ENCODE assay signal across 9 cellular contexts in the genomic region with DNA sequence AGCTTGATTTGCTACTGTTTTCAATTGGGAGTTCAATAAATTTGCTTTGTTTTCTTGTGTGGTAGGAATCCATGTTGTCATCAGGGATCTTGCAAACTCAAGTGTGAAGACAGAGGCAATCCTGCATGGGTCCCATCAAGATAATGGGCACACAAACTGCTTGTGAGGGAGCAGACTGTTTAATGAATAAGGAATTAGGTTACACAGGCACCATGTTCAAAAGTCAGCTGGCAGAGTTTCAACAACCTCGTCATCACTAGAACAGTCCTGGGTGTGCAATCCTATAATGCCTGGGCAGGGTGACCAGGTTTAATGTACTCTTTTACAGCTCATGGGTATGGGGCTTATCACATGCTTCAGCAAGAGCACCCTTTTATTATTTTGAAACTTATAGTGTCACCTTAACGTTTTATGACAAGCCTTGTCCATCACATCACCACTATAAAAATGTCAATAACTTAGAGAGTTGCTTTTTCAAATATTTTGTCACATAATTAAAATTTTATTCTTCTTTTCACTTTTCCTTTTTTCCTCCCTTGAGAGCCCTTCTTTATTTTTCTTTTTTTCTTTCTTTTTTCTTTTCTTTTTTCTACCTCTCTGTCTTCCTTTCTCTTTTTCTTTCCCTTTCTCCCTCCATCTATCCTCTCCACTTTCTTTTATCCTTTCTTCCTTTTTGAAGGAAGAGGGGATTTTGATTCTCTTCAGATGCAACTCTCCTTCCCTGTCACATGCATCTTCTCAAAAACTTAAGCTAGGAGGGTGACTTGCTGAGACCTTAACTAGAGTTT.
DNase-seq lines count a peak whose midpoint lies in the region; ATAC-seq, FAIRE-seq and TF ChIP-seq lines count a peak whose summit lies in the region.
"Had no signal": no experiment of that assay in that cellular context is flagged by ENCODE, and none has a peak within 500 bp of the region (broad histone marks: within the 10 kb centered on the region; RNA-seq: fewer than 3 reads in every experiment).

No MANE protein-coding gene starts in this region.

- H3K27me3 ChIP-seq in stomach = no peaks in the 10 kb centered on the region

- H3K4me3 Mint-ChIP-seq in Calu3 (ENCODE audit: low read depth, unreplicated experiment) = no peak overlapping the region
- H3K4me3 Mint-ChIP-seq in activated T-helper 1 cell treated with anti-CD3 and anti-CD28 coated beads, Interleukin-12 subunit alpha, Interleukin-12 subunit beta, Interleukin-2, Interleukin-4 antibody, amounts not matched to agents 30 ng/mL and 10 ng/mL and 1 ng/mL, durations not matched to agents 14 hours and 24 hours and 36 hours = no peak overlapping the region
- H3K4me3 Mint-ChIP-seq: natural killer cell had no signal

- peaks cover 43% of the 10 kb centered on the region for H3K4me1 Mint-ChIP-seq in Calu3 (ENCODE audit: low read depth, unreplicated experiment)
- peaks cover 20% of the 10 kb centered on the region for H3K4me1 Mint-ChIP-seq in activated T-helper 1 cell treated with anti-CD3 and anti-CD28 coated beads, Interleukin-12 subunit alpha, Interleukin-12 subunit beta, Interleukin-2, Interleukin-4 antibody, amounts not matched to agents 30 ng/mL and 10 ng/mL and 1 ng/mL, durations not matched to agents 14 hours and 24 hours and 36 hours (ENCODE audit: low read depth)

- no peaks in the 10 kb centered on the region for H3K9me3 Mint-ChIP-seq in Calu3 (ENCODE audit: low read depth, unreplicated experiment)
- no peaks in the 10 kb centered on the region for H3K9me3 Mint-ChIP-seq in activated T-helper 1 cell treated with anti-CD3 and anti-CD28 coated beads, Interleukin-12 subunit alpha, Interleukin-12 subunit beta, Interleukin-2, Interleukin-4 antibody, amounts not matched to agents 30 ng/mL and 10 ng/mL and 1 ng/mL, durations not matched to agents 14 hours and 24 hours and 36 hours
- H3K9me3 Mint-ChIP-seq: natural killer cell had no signal

- DNase-seq in Calu3 (peak; percentile 66), stomach (no peak), GF-D8 (lab: John Stamatoyannopoulos, UW) (no peak)
- DNase-seq in activated T-helper 1 cell treated with anti-CD3 and anti-CD28 coated beads, Interleukin-12 subunit alpha, Interleukin-12 subunit beta, Interleukin-2, Interleukin-4 antibody, amounts not matched to agents 30 ng/mL and 10 ng/mL and 1 ng/mL, durations not matched to agents 14 hours and 24 hours and 36 hours (ENCODE audit: low spot score) = no peak
- DNase-seq: natural killer cell had no signal

- H3K4me3 ChIP-seq in stomach = no peak overlapping the region

- WGBS in stomach, 5 donors = 42 to 63% (median 48%) methylated on average over 2 of the region's 2 CpGs

- CTCF ChIA-PET in Calu3 (lab: Charles Lee) = interaction anchor here (0.8 to 1.5 kb wide), 4 partner anchors 9 to 889 kb away, joined by 3 to 6 read pairs (median 4); no protein-coding TSS in a partner anchor

- peak; percentile 44 for ATAC-seq in GM19395 (IDR thresholded peaks at IDR 0.05; ENCODE audit: unreplicated experiment)
- ATAC-seq in HG03175 (IDR thresholded peaks at IDR 0.05; ENCODE audit: unreplicated experiment) = peak; percentile 30
- ATAC-seq in HG03159 (IDR thresholded peaks at IDR 0.05; ENCODE audit: unreplicated experiment) = no peak

- no peak overlapping the region for H3K27ac ChIP-seq in stomach

- H3K27ac Mint-ChIP-seq in Calu3 (ENCODE audit: unreplicated experiment) = peak overlapping the region; percentile 49
- H3K27ac Mint-ChIP-seq in activated T-helper 1 cell treated with anti-CD3 and anti-CD28 coated beads, Interleukin-12 subunit alpha, Interleukin-12 subunit beta, Interleukin-2, Interleukin-4 antibody, amounts not matched to agents 30 ng/mL and 10 ng/mL and 1 ng/mL, durations not matched to agents 14 hours and 24 hours and 36 hours = no peak overlapping the region
- H3K27ac Mint-ChIP-seq: natural killer cell had no signal

- H3K27me3 Mint-ChIP-seq in Calu3 (ENCODE audit: unreplicated experiment) = no peaks in the 10 kb centered on the region
- H3K27me3 Mint-ChIP-seq in activated T-helper 1 cell treated with anti-CD3 and anti-CD28 coated beads, Interleukin-12 subunit alpha, Interleukin-12 subunit beta, Interleukin-2, Interleukin-4 antibody, amounts not matched to agents 30 ng/mL and 10 ng/mL and 1 ng/mL, durations not matched to agents 14 hours and 24 hours and 36 hours (ENCODE audit: insufficient read depth) = peaks cover 20% of the 10 kb centered on the region

- FAIRE-seq in colon (lab: Jason Lieb, UNC) = peak; percentile 68

- no peaks in the 10 kb centered on the region for H3K36me3 ChIP-seq in stomach

- TF ChIP-seq POLR2A in stomach (IDR thresholded peaks at IDR 0.05) = no peak

- intact Hi-C loops in Calu3 (cut with micrococcal nuclease; ENCODE audit: unreplicated experiment) (loop anchor here (5.0 kb wide), 4 partner anchors 68 to 418 kb away; partner anchors contain the start of gene ATP2B1), stomach (cut with DNase I; ENCODE audit: low total_unique reads) (no loop called here)
- intact Hi-C loops in activated T-helper 1 cell treated with anti-CD3 and anti-CD28 coated beads, Interleukin-12 subunit alpha, Interleukin-12 subunit beta, Interleukin-2, Interleukin-4 antibody, amounts not matched to agents 30 ng/mL and 10 ng/mL and 1 ng/mL, durations not matched to agents 14 hours and 24 hours and 36 hours (cut with micrococcal nuclease) = loop anchor here (1.0 to 5.0 kb wide), 6 partner anchors 10 to 418 kb away; partner anchors contain the start of gene ATP2B1

- TF ChIP-seq EP300 in stomach (IDR thresholded peaks at IDR 0.05) = no peak

- BruUV-seq in Calu3 (replicated peaks; lab: Mats Ljungman, UMichigan) = no TSS peak

- peaks cover 12% of the 10 kb centered on the region for H3K36me3 Mint-ChIP-seq in Calu3 (ENCODE audit: insufficient read depth, unreplicated experiment)
- peaks cover 1% of the 10 kb centered on the region for H3K36me3 Mint-ChIP-seq in activated T-helper 1 cell treated with anti-CD3 and anti-CD28 coated beads, Interleukin-12 subunit alpha, Interleukin-12 subunit beta, Interleukin-2, Interleukin-4 antibody, amounts not matched to agents 30 ng/mL and 10 ng/mL and 1 ng/mL, durations not matched to agents 14 hours and 24 hours and 36 hours (ENCODE audit: low read depth)
- H3K36me3 Mint-ChIP-seq: natural killer cell had no signal

- H3K9me3 ChIP-seq in stomach = no peaks in the 10 kb centered on the region

- TF ChIP-seq CTCF in Calu3 (IDR thresholded peaks at IDR 0.05; ENCODE audit: unreplicated experiment) (no peak), stomach (IDR thresholded peaks at IDR 0.05) (no peak)

- no peaks in the 10 kb centered on the region for H3K4me1 ChIP-seq in stomach
